14 cellular contexts compared by ENCODE assay signal in genomic region chrX:35696760-35697234, GRCh38.
"Had no signal": no experiment of that assay in that cellular context is flagged by ENCODE, and none has a peak within 500 bp of the region (broad histone marks: within the 10 kb centered on the region; RNA-seq: fewer than 3 reads in every experiment).

No MANE protein-coding gene starts in this region.

- H3K27ac ChIP-seq: esophagus squamous epithelium, ovary, right lobe of liver, transverse colon, vagina had no signal

- DNase-seq: activated CD4-positive, alpha-beta memory T cell treated with anti-CD3 and anti-CD28 coated beads for 36 hours; activated CD4-positive, alpha-beta T cell treated with anti-CD3 and anti-CD28 coated beads for 4 hours; activated T-cell treated with anti-CD3 and anti-CD28 coated beads for 4 hours; effector memory CD8-positive, alpha-beta T cell; esophagus squamous epithelium; naive thymus-derived CD8-positive, alpha-beta T cell; ovary; right lobe of liver; small intestine; stimulated activated CD4-positive, alpha-beta T cell treated with anti-CD3 and anti-CD28 coated beads, Interleukin-15, amount 100 ng/mL, for 24 hours; stimulated activated CD4-positive, alpha-beta T cell treated with anti-CD3 and anti-CD28 coated beads, Interleukin-2, amount 100 ng/mL, for 48 hours; transverse colon had no signal

- FAIRE-seq: small intestine had no signal

- H3K36me3 ChIP-seq: esophagus squamous epithelium, ovary, right lobe of liver, transverse colon, vagina had no signal

- H3K4me3 ChIP-seq: esophagus squamous epithelium, ovary, right lobe of liver, transverse colon, vagina had no signal

- H3K4me1 ChIP-seq: esophagus squamous epithelium, right lobe of liver, transverse colon, vagina had no signal

- H3K9me3 ChIP-seq: esophagus squamous epithelium, ovary, right lobe of liver, transverse colon, vagina had no signal

- H3K27me3 ChIP-seq: ovary, transverse colon, vagina had no signal

- ATAC-seq: effector memory CD8-positive, alpha-beta T cell; naive thymus-derived CD8-positive, alpha-beta T cell; right lobe of liver; WTC11 had no signal
